ENCODE assay signal across 1 cellular context in genomic region chr1:117210831-117211261, GRCh38.
TF ChIP-seq lines count a peak whose summit lies in the region.

Gene VTCN1 (minus strand): TSS chr1:117210927. CDS start chr1:117210855, 72 bp downstream.

TF ChIP-seq in HepG2, 621 proteins besides CTCF, POLR2A, EP300 and RAD21:
- TF ChIP-seq POGZ (CRISPR knock-in tag; IDR thresholded peaks at IDR 0.05) (no peak), SRSF9 (IDR thresholded peaks at IDR 0.05; ENCODE audit: borderline replicate concordance, insufficient read depth, low read depth, low read length, poor library complexity, severe bottlenecking) (no peak), HNRNPL (IDR thresholded peaks at IDR 0.05; ENCODE audit: low read depth, low read length) (no peak), ZNF530 (CRISPR knock-in tag; IDR thresholded peaks at IDR 0.05; ENCODE audit: low read depth) (no peak), SP140L (CRISPR knock-in tag; IDR thresholded peaks at IDR 0.05; ENCODE audit: borderline replicate concordance) (no peak), NFKB2 (CRISPR knock-in tag; IDR thresholded peaks at IDR 0.05; ENCODE audit: borderline replicate concordance) (no peak), ASH2L (IDR thresholded peaks at IDR 0.05; ENCODE audit: insufficient read length, low read depth, low read length) (no peak), ARNTL (CRISPR knock-in tag; IDR thresholded peaks at IDR 0.05) (no peak), PHF20 (CRISPR knock-in tag; IDR thresholded peaks at IDR 0.05) (no peak), PREB (CRISPR knock-in tag; IDR thresholded peaks at IDR 0.05) (no peak), RARG (CRISPR knock-in tag; IDR thresholded peaks at IDR 0.05; ENCODE audit: low read depth) (no peak), PATZ1 (CRISPR knock-in tag; IDR thresholded peaks at IDR 0.05) (no peak), MBNL3 (CRISPR knock-in tag; conservative IDR thresholded peaks at IDR 0.05) (no peak), MTA1 (CRISPR knock-in tag; IDR thresholded peaks at IDR 0.05; ENCODE audit: borderline replicate concordance) (no peak), ZNF704 (CRISPR knock-in tag; IDR thresholded peaks at IDR 0.05; ENCODE audit: borderline replicate concordance) (no peak), HMG20B (CRISPR knock-in tag; conservative IDR thresholded peaks at IDR 0.05) (no peak), TFE3 (CRISPR knock-in tag; IDR thresholded peaks at IDR 0.05) (no peak), KLF13 (CRISPR knock-in tag; IDR thresholded peaks at IDR 0.05) (no peak), ZNF775 (CRISPR knock-in tag; IDR thresholded peaks at IDR 0.05; ENCODE audit: borderline replicate concordance) (no peak)
